Comparison of ENCODE assay signal across 10 cellular contexts in genomic region chr7:95470452-95470851, GRCh38. TPM values are rescaled to one million over a fixed set of nuclear protein-coding genes. Genes with fewer than 3 reads are reported as not detected.
DNase-seq lines count a peak whose midpoint lies in the region; ATAC-seq and TF ChIP-seq lines count a peak whose summit lies in the region.
"Had no signal": no experiment of that assay in that cellular context is flagged by ENCODE, and none has a peak within 500 bp of the region (broad histone marks: within the 10 kb centered on the region; RNA-seq: fewer than 3 reads in every experiment).

No MANE protein-coding gene starts in this region.

- intact Hi-C loops in psoas muscle (cut with DNase I) (loop anchor here in 1 of 2 donors (10.0 kb wide), 1 partner anchor 226 kb away; no protein-coding TSS in a partner anchor), posterior cingulate gyrus (cut with DNase I) (loop anchor here (10.0 kb wide), 1 partner anchor 216 kb away; no protein-coding TSS in a partner anchor)

- no peak overlapping the region for H3K27ac ChIP-seq in psoas muscle
- H3K27ac ChIP-seq: HL-60, thoracic aorta had no signal

- TF ChIP-seq CTCF in psoas muscle (IDR thresholded peaks at IDR 0.05), result no peak

- H3K27me3 ChIP-seq in psoas muscle (ENCODE audit: insufficient read depth in 3 of 3, low read length in 2 of 3), result no peaks in the 10 kb centered on the region

- no peaks in the 10 kb centered on the region for H3K4me1 ChIP-seq in psoas muscle

- ATAC-seq in GM21447 (IDR thresholded peaks at IDR 0.05; ENCODE audit: unreplicated experiment) (peak; percentile 99), HG03571 (IDR thresholded peaks at IDR 0.05; ENCODE audit: unreplicated experiment) (peak; percentile 98), psoas muscle (no peak)

- H3K9me3 ChIP-seq in psoas muscle, result no peaks in the 10 kb centered on the region
- H3K9me3 ChIP-seq: thoracic aorta had no signal

- H3K36me3 ChIP-seq in psoas muscle (ENCODE audit: insufficient read depth in 1 of 2, low read depth in 1 of 2), result no peaks in the 10 kb centered on the region
- H3K36me3 ChIP-seq: thoracic aorta had no signal

- no peak overlapping the region for H3K4me3 ChIP-seq in psoas muscle
- H3K4me3 ChIP-seq: thoracic aorta had no signal

- DNase-seq in ELR (ENCODE audit: low read depth), result peak; percentile 38
- DNase-seq in OCI-M1 (lab: John Stamatoyannopoulos, UW), result peak; percentile 82
- DNase-seq in glomerular visceral epithelial cell (ENCODE audit: extremely low spot score), result peak; percentile 56
- DNase-seq in psoas muscle, result no peak
- DNase-seq in posterior cingulate gyrus, result no peak
- DNase-seq in anterior cingulate cortex (lab: John Stamatoyannopoulos, UW), result no peak

- 36 to 46% (median 39%) methylated on average over 3 of the region's 3 CpGs for WGBS in psoas muscle, 3 donors

RNA-seq across cellular contexts. Expression of gene ASB4, which starts 15.3 kb away (rescaled TPM):
- 10 to 100 TPM in 3 of 4 donors, 1 to 10 TPM in 1; 7.7 to 18.8 (median 11.2) TPM for total RNA-seq in psoas muscle
- polyA plus RNA-seq in psoas muscle, result 10 to 100 TPM in 2 of 3 donors, under 1 TPM in 1; 0.23 to 24.0 (median 10.8) TPM

RNA-seq across cellular contexts. Expression of gene PON2, which starts 35.6 kb away (rescaled TPM):
- total RNA-seq in psoas muscle, result 10 to 100 TPM; 12.1 to 21.9 (median 15.9) TPM
- 10 to 100 TPM; 10.8 to 25.2 (median 11.3) TPM for polyA plus RNA-seq in psoas muscle

Comparison
In these comparisons a context has a peak if more than half of its experiments do, and no peak if none do; other contexts are left out.
1. DNase-seq: peak in ELR (single experiment), OCI-M1 (single experiment) and glomerular visceral epithelial cell (single experiment); none in psoas muscle (0 of 2), posterior cingulate gyrus (0 of 10) and anterior cingulate cortex (0 of 58).
2. ATAC-seq: peak in GM21447 (single experiment) and HG03571 (single experiment); none in psoas muscle (0 of 4).